Comparison of ENCODE assay signal across 19 cellular contexts in genomic region chr3:22377421-22377820, GRCh38.
DNase-seq lines count a peak whose midpoint lies in the region; ATAC-seq and TF ChIP-seq lines count a peak whose summit lies in the region.
"Had no signal": no experiment of that assay in that cellular context is flagged by ENCODE, and none has a peak within 500 bp of the region (broad histone marks: within the 10 kb centered on the region; RNA-seq: fewer than 3 reads in every experiment).

No MANE protein-coding gene starts in this region.

- ATAC-seq in foreskin keratinocyte (no peak), HG02884 (IDR thresholded peaks at IDR 0.05; ENCODE audit: unreplicated experiment) (no peak)
- ATAC-seq: activated CD4-positive, CD25-positive, alpha-beta regulatory T cell treated with anti-CD3 and anti-CD28 coated beads, Interleukin-2, amount 50 U/mL, for 24 hours; natural killer cell had no signal

- peaks cover 4% of the 10 kb centered on the region for H3K36me3 Mint-ChIP-seq in MCF 10A (ENCODE audit: insufficient read depth, unreplicated experiment)
- H3K36me3 Mint-ChIP-seq: natural killer cell had no signal

- H3K4me1 ChIP-seq in breast epithelium (no peaks in the 10 kb centered on the region), foreskin keratinocyte (no peaks in the 10 kb centered on the region)
- H3K4me1 ChIP-seq: adrenal gland had no signal

- H3K4me1 Mint-ChIP-seq in MCF 10A (ENCODE audit: insufficient read depth, unreplicated experiment) = peaks cover 15% of the 10 kb centered on the region
- H3K4me1 Mint-ChIP-seq: natural killer cell had no signal

- no peak overlapping the region for H3K27ac Mint-ChIP-seq in MCF 10A (ENCODE audit: low read depth, unreplicated experiment)
- H3K27ac Mint-ChIP-seq: natural killer cell; T-helper 2 cell treated with Interferon-gamma antibody and Interleukin-4, amounts not matched to agents 5 μg/mL and 100 μg/mL, for 36 hours had no signal

- TF ChIP-seq POLR2A in breast epithelium (IDR thresholded peaks at IDR 0.05) = no peak

- no peaks in the 10 kb centered on the region for H3K27me3 Mint-ChIP-seq in MCF 10A (ENCODE audit: insufficient read depth, unreplicated experiment)

- POLR2A ChIA-PET in MCF 10A (lab: Yijun Ruan, JAX) = no interaction called here

- DNase-seq in MCF 10A (ENCODE audit: unreplicated experiment) (peak; percentile 63), breast epithelium (ENCODE audit: low spot score in 2 of 2) (no peak), astrocyte of the cerebellum (ENCODE audit: low read depth) (peak; percentile 67), foreskin keratinocyte (peak; percentile 8 to 45), mesenteric fat pad (ENCODE audit: low spot score) (no peak), Ammon's horn (ENCODE audit: low spot score) (no peak)
- DNase-seq in activated CD4-positive, alpha-beta T cell treated with anti-CD3 and anti-CD28 coated beads, Interleukin-2, amount 50 U/mL, for 48 hours = no peak
- DNase-seq: activated effector memory CD4-positive, alpha-beta T cell treated with Interleukin-2 at 50 U/mL for 16 hours; adrenal gland; natural killer cell; NCI-H146; NCI-H2227 treated with DMSO at 0.1 percent for 48 hours; stimulated activated CD4-positive, alpha-beta T cell treated with anti-CD3 and anti-CD28 coated beads, Interleukin-15, amount 100 ng/mL, for 24 hours; stimulated activated naive CD4-positive, alpha-beta T cell treated with Interleukin-2 at 50 U/mL for 16 hours had no signal

- H3K9me3 ChIP-seq in breast epithelium = no peaks in the 10 kb centered on the region
- H3K9me3 ChIP-seq: adrenal gland, tibial nerve had no signal

- H3K36me3 ChIP-seq in breast epithelium = no peaks in the 10 kb centered on the region
- H3K36me3 ChIP-seq: adrenal gland, tibial nerve had no signal

- H3K27me3 ChIP-seq in breast epithelium = peaks cover 0 to 13% of the 10 kb centered on the region in 2 donors
- H3K27me3 ChIP-seq in foreskin keratinocyte = peaks cover 16% of the 10 kb centered on the region
- H3K27me3 ChIP-seq: adrenal gland had no signal

- H3K4me3 ChIP-seq in breast epithelium (no peak overlapping the region), astrocyte of the cerebellum (ENCODE audit: low read depth, low read length) (no peak overlapping the region)
- H3K4me3 ChIP-seq: adrenal gland, tibial nerve had no signal

- H3K27ac ChIP-seq in breast epithelium (no peak overlapping the region), foreskin keratinocyte (no peak overlapping the region)
- H3K27ac ChIP-seq: 22Rv1, adrenal gland, tibial nerve had no signal

- no TSS peak for BruUV-seq in MCF 10A (replicated peaks; lab: Mats Ljungman, UMichigan)

- CTCF ChIA-PET in MCF 10A (lab: Yijun Ruan, JAX) = no interaction called here

- intact Hi-C loops in MCF 10A (cut with micrococcal nuclease) (no loop called here), breast epithelium (cut with DNase I; ENCODE audit: low total_unique reads) (no loop called here)

- TF ChIP-seq CTCF in MCF 10A (IDR thresholded peaks at IDR 0.05; ENCODE audit: unreplicated experiment) (no peak), breast epithelium (IDR thresholded peaks at IDR 0.05) (no peak), astrocyte of the cerebellum (IDR thresholded peaks at IDR 0.05; ENCODE audit: low read depth, low read length, missing control alignments) (no peak), foreskin keratinocyte (conservative IDR thresholded peaks at IDR 0.05) (no peak)

- no peaks in the 10 kb centered on the region for H3K9me3 Mint-ChIP-seq in MCF 10A (ENCODE audit: unreplicated experiment)
- H3K9me3 Mint-ChIP-seq: T-helper 2 cell treated with Interferon-gamma antibody and Interleukin-4, amounts not matched to agents 5 μg/mL and 100 μg/mL, for 36 hours had no signal

- in situ Hi-C loops in astrocyte of the cerebellum (cut with HindIII; ENCODE audit: low sequenced_read_pairs) = no loop called here

- no peak overlapping the region for H3K4me3 Mint-ChIP-seq in MCF 10A (ENCODE audit: unreplicated experiment)
- H3K4me3 Mint-ChIP-seq: natural killer cell; T-helper 2 cell treated with Interferon-gamma antibody and Interleukin-4, amounts not matched to agents 5 μg/mL and 100 μg/mL, for 36 hours had no signal

Comparison
In these comparisons a context has a peak if more than half of its experiments do, and no peak if none do; other contexts are left out.
1. DNase-seq: peak in MCF 10A (single experiment), astrocyte of the cerebellum (single experiment) and foreskin keratinocyte (2 of 2); none in breast epithelium (0 of 2), mesenteric fat pad (single experiment), Ammon's horn (single experiment) and activated CD4-positive, alpha-beta T cell treated with anti-CD3 and anti-CD28 coated beads, Interleukin-2, amount 50 U/mL, for 48 hours (0 of 2).